Comparison of ENCODE assay signal across 9 cellular contexts in the genomic region with DNA sequence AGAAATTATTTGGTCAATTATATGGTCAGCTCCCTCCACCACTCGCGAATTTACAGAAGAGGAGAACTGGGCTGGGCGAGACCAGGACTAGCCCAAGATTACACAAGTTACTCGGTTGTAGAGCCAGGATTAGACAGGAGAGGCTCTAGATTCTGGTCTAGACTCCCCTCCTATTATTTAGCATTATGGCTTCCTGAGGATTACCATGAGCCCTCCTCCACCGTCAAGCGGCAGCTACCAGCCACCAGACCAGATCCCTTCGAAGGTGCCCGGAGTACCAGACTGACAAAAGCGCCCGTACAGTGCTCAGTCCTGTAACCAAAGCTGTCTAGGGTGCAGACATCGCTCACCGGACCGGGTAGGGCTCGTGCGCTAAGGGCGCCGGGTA. TPM values are rescaled to one million over a fixed set of nuclear protein-coding genes. Genes with fewer than 3 reads are reported as not detected.
DNase-seq lines count a peak whose midpoint lies in the region; ATAC-seq and TF ChIP-seq lines count a peak whose summit lies in the region.
"Had no signal": no experiment of that assay in that cellular context is flagged by ENCODE, and none has a peak within 500 bp of the region (broad histone marks: within the 10 kb centered on the region; RNA-seq: fewer than 3 reads in every experiment).

No MANE protein-coding gene starts in this region.

- CTCF ChIA-PET in HEK293 (lab: Yijun Ruan, JAX), result interaction anchor here (0.6 kb wide), 1 partner anchor 409 kb away, joined by 3 read pairs; the partner anchor contains the start of gene ARL11

- no peaks in the 10 kb centered on the region for H3K4me1 ChIP-seq in HEK293 (ENCODE audit: control insufficient read depth, insufficient read depth, low read length)

- H3K36me3 Mint-ChIP-seq in central memory CD8-positive, alpha-beta T cell (ENCODE audit: insufficient read depth), result peaks cover 4% of the 10 kb centered on the region
- no peaks in the 10 kb centered on the region for H3K36me3 Mint-ChIP-seq in natural killer cell

- peak overlapping the region; percentile 61 for H3K4me3 Mint-ChIP-seq in central memory CD8-positive, alpha-beta T cell
- H3K4me3 Mint-ChIP-seq in natural killer cell, result peak overlapping the region; percentile 52

- H3K27ac ChIP-seq in HEK293 (ENCODE audit: extremely low read depth, low read depth, low read length), result no peak overlapping the region

- DNase-seq in AG09309 (ENCODE audit: low read depth), result no peak
- DNase-seq in central memory CD8-positive, alpha-beta T cell (ENCODE audit: low spot score in 2 of 2), result no peak
- no peak for DNase-seq in natural killer cell
- no peak for DNase-seq in NCI-H1417 treated with DMSO at 0.1 percent for 48 hours (lab: John Stamatoyannopoulos, UW)
- DNase-seq in NCI-H748 (lab: John Stamatoyannopoulos, UW; ENCODE audit: unreplicated experiment), result no peak
- DNase-seq in NAMALWA (ENCODE audit: low spot score), result no peak
- DNase-seq: NCI-H1092 had no signal

- H3K27ac Mint-ChIP-seq in central memory CD8-positive, alpha-beta T cell (ENCODE audit: low read depth), result no peak overlapping the region
- no peak overlapping the region for H3K27ac Mint-ChIP-seq in natural killer cell

- H3K4me1 Mint-ChIP-seq in central memory CD8-positive, alpha-beta T cell, result peaks cover 13% of the 10 kb centered on the region
- H3K4me1 Mint-ChIP-seq in natural killer cell, result peaks cover 13 to 19% of the 10 kb centered on the region in 2 donors

- H3K9me3 Mint-ChIP-seq in central memory CD8-positive, alpha-beta T cell, result no peaks in the 10 kb centered on the region
- no peaks in the 10 kb centered on the region for H3K9me3 Mint-ChIP-seq in natural killer cell

- peaks cover 62% of the 10 kb centered on the region for H3K27me3 Mint-ChIP-seq in central memory CD8-positive, alpha-beta T cell
- H3K27me3 Mint-ChIP-seq in natural killer cell (ENCODE audit: low read depth in 2 of 2), result peaks cover 44 to 47% of the 10 kb centered on the region in 2 donors

- H3K4me3 ChIP-seq in AG09309 (ENCODE audit: control insufficient read depth, low read depth, low read length) (peak overlapping the region; percentile 19), HEK293 (ENCODE audit: low read depth, low read length) (no peak overlapping the region)

- no peaks in the 10 kb centered on the region for H3K9me3 ChIP-seq in HEK293 (ENCODE audit: control insufficient read depth, insufficient read depth, low read depth, low read length)

- intact Hi-C loops in natural killer cell (cut with micrococcal nuclease), result loop anchor here (5.0 kb wide), 1 partner anchor 63 kb away; no protein-coding TSS in a partner anchor

- ATAC-seq in central memory CD8-positive, alpha-beta T cell (replicated peaks; ENCODE audit: extremely low read depth, poor library complexity, severe bottlenecking), result peak; percentile 21
- ATAC-seq in natural killer cell (no peak), HG02885 (IDR thresholded peaks at IDR 0.05; ENCODE audit: poor library complexity, unreplicated experiment) (no peak)

- no peaks in the 10 kb centered on the region for H3K36me3 ChIP-seq in HEK293 (ENCODE audit: control insufficient read depth in 2 of 2, insufficient read depth in 1 of 2, low read length in 2 of 2)

- POLR2A ChIA-PET in HEK293 (lab: Yijun Ruan, JAX), result no interaction called here

- TF ChIP-seq CTCF in AG09309 (IDR thresholded peaks at IDR 0.05; ENCODE audit: control insufficient read depth, insufficient read depth, low read depth, low read length, missing control alignments), result no peak
- TF ChIP-seq CTCF in HEK293 (tag by site-specific recombination; IDR thresholded peaks at IDR 0.05), result no peak
- no peak for TF ChIP-seq CTCF in natural killer cell (IDR thresholded peaks at IDR 0.05)

TF ChIP-seq in HEK293, 187 proteins besides CTCF, POLR2A, EP300 and RAD21:
- no peak for TF ChIP-seq ZNF670 (tag by site-specific recombination; IDR thresholded peaks at IDR 0.05; ENCODE audit: low read depth)
- peak; percentile 73; the same call in 1 of the 2 replicates for TF ChIP-seq ZBTB8A (tag by site-specific recombination; IDR thresholded peaks at IDR 0.05)

RNA-seq across cellular contexts. Expression of gene MLNR, which starts 0.5 kb away (rescaled TPM):
- not detected for total RNA-seq in natural killer cell

RNA-seq across cellular contexts. Expression of gene CDADC1, which starts 28.1 kb away (rescaled TPM):
- total RNA-seq in natural killer cell, result 10 to 100 TPM; 32.0 to 39.4 (median 33.6) TPM
